Comparison of ENCODE assay signal across 8 cellular contexts in genomic region chr10:132836832-132837540, GRCh38. TPM values are rescaled to one million over a fixed set of nuclear protein-coding genes. Genes with fewer than 3 reads are reported as not detected.
DNase-seq lines count a peak whose midpoint lies in the region; TF ChIP-seq lines count a peak whose summit lies in the region.

No MANE protein-coding gene starts in this region.

- H4K20me1 ChIP-seq in smooth muscle cell (ENCODE audit: low read depth): no peaks in the 10 kb centered on the region

- no peak overlapping the region for H3K4me2 ChIP-seq in smooth muscle cell

- no peaks in the 10 kb centered on the region for H3K27me3 Mint-ChIP-seq in activated T-helper 2 cell treated with anti-CD3 and anti-CD28 coated beads, Interferon-gamma antibody, Interleukin-2, Interleukin-4, amounts not matched to agents 10 μg/mL and 5 μg/mL and 100 μg/mL, durations not matched to agents 14 hours and 24 hours and 36 hours (ENCODE audit: low read depth)

- H3K4me3 Mint-ChIP-seq in activated T-helper 2 cell treated with anti-CD3 and anti-CD28 coated beads, Interferon-gamma antibody, Interleukin-2, Interleukin-4, amounts not matched to agents 10 μg/mL and 5 μg/mL and 100 μg/mL, durations not matched to agents 14 hours and 24 hours and 36 hours (ENCODE audit: low read depth): no peak overlapping the region

- no peaks in the 10 kb centered on the region for H3K79me2 ChIP-seq in smooth muscle cell (ENCODE audit: low read depth)

- H3K36me3 ChIP-seq in smooth muscle cell (ENCODE audit: low read depth): no peaks in the 10 kb centered on the region

- intact Hi-C loops in activated T-helper 2 cell treated with anti-CD3 and anti-CD28 coated beads, Interferon-gamma antibody, Interleukin-2, Interleukin-4, amounts not matched to agents 10 μg/mL and 5 μg/mL and 100 μg/mL, durations not matched to agents 14 hours and 24 hours and 36 hours (cut with micrococcal nuclease): no loop called here

- H3K4me1 Mint-ChIP-seq in activated T-helper 2 cell treated with anti-CD3 and anti-CD28 coated beads, Interferon-gamma antibody, Interleukin-2, Interleukin-4, amounts not matched to agents 10 μg/mL and 5 μg/mL and 100 μg/mL, durations not matched to agents 14 hours and 24 hours and 36 hours (ENCODE audit: low read depth): no peaks in the 10 kb centered on the region

- H3F3A ChIP-seq in smooth muscle cell (ENCODE audit: low read depth): no peaks in the 10 kb centered on the region

- no peaks in the 10 kb centered on the region for H3K9me3 ChIP-seq in smooth muscle cell (replicated peaks; ENCODE audit: low read depth)

- H3K36me3 Mint-ChIP-seq in activated T-helper 2 cell treated with anti-CD3 and anti-CD28 coated beads, Interferon-gamma antibody, Interleukin-2, Interleukin-4, amounts not matched to agents 10 μg/mL and 5 μg/mL and 100 μg/mL, durations not matched to agents 14 hours and 24 hours and 36 hours (ENCODE audit: low read depth): no peaks in the 10 kb centered on the region

- H3K9me3 Mint-ChIP-seq in activated T-helper 2 cell treated with anti-CD3 and anti-CD28 coated beads, Interferon-gamma antibody, Interleukin-2, Interleukin-4, amounts not matched to agents 10 μg/mL and 5 μg/mL and 100 μg/mL, durations not matched to agents 14 hours and 24 hours and 36 hours: peaks cover 2% of the 10 kb centered on the region

- CTCF ChIA-PET in GM10248 (lab: Yijun Ruan, JAX): no interaction called here

- H3K27ac Mint-ChIP-seq in activated T-helper 2 cell treated with anti-CD3 and anti-CD28 coated beads, Interferon-gamma antibody, Interleukin-2, Interleukin-4, amounts not matched to agents 10 μg/mL and 5 μg/mL and 100 μg/mL, durations not matched to agents 14 hours and 24 hours and 36 hours: no peak overlapping the region

- no peaks in the 10 kb centered on the region for H3K4me1 ChIP-seq in smooth muscle cell (ENCODE audit: low read depth)

- H3K27ac ChIP-seq in smooth muscle cell (ENCODE audit: low read depth): no peak overlapping the region

- POLR2A ChIA-PET in GM10248 (lab: Yijun Ruan, JAX): no interaction called here

- no peak overlapping the region for H3K4me3 ChIP-seq in smooth muscle cell

- H2AFZ ChIP-seq in smooth muscle cell (ENCODE audit: low read depth): no peak overlapping the region

- no peak overlapping the region for H3K9ac ChIP-seq in smooth muscle cell (ENCODE audit: low read depth)

- DNase-seq in 8988T (peak; percentile 84), GM10248 (ENCODE audit: extremely low spot score) (peak; percentile 78), RPMI7951 (ENCODE audit: low read depth) (peak; percentile 7), astrocyte of the hippocampus (ENCODE audit: low read depth, low spot score) (peak; percentile 53), iPS-NIHi11 (ENCODE audit: low spot score) (peak; percentile 95), smooth muscle cell (lab: John Stamatoyannopoulos, UW; ENCODE audit: unreplicated experiment) (peak; percentile 14), SHP77 treated with DMSO at 0.1 percent for 48 hours (lab: John Stamatoyannopoulos, UW) (no peak)
- DNase-seq in activated T-helper 2 cell treated with anti-CD3 and anti-CD28 coated beads, Interferon-gamma antibody, Interleukin-2, Interleukin-4, amounts not matched to agents 10 μg/mL and 5 μg/mL and 100 μg/mL, durations not matched to agents 14 hours and 24 hours and 36 hours (ENCODE audit: low spot score): no peak

- peaks cover under 1% of the 10 kb centered on the region for H3K27me3 ChIP-seq in smooth muscle cell (ENCODE audit: low read depth)

- WGBS in smooth muscle cell (ENCODE audit: low lambda C conversion rate): 50% methylated on average over 34 of the region's 34 CpGs

- TF ChIP-seq CTCF in GM10248 (IDR thresholded peaks at IDR 0.05; ENCODE audit: control extremely low read depth, extremely low read depth, low read depth, missing control alignments) (peak; percentile 80), smooth muscle cell (IDR thresholded peaks at IDR 0.05; ENCODE audit: borderline replicate concordance, insufficient read depth, poor library complexity, severe bottlenecking) (peak; percentile 97)

RNA-seq across cellular contexts. Expression of gene NKX6-2, which starts 51.0 kb away (rescaled TPM):
- not detected in 2 replicates for total RNA-seq in RPMI7951 (2014; rRNA removed; shearing (Covaris generic))
- total RNA-seq in smooth muscle cell: not detected in 2 replicates
- 8.1 and 12.7 TPM in 2 replicates for polyA plus RNA-seq in smooth muscle cell
- not detected in 2 replicates for total RNA-seq in activated T-helper 2 cell treated with anti-CD3 and anti-CD28 coated beads, Interferon-gamma antibody, Interleukin-2, Interleukin-4, amounts not matched to agents 10 μg/mL and 5 μg/mL and 100 μg/mL, durations not matched to agents 14 hours and 24 hours and 36 hours

Comparison
In these comparisons a context has a peak if more than half of its experiments do, and no peak if none do; other contexts are left out.
1. DNase-seq: peak in 8988T (single experiment), GM10248 (single experiment), RPMI7951 (single experiment), astrocyte of the hippocampus (single experiment), iPS-NIHi11 (single experiment) and smooth muscle cell (single experiment); none in SHP77 treated with DMSO at 0.1 percent for 48 hours (single experiment) and activated T-helper 2 cell treated with anti-CD3 and anti-CD28 coated beads, Interferon-gamma antibody, Interleukin-2, Interleukin-4, amounts not matched to agents 10 μg/mL and 5 μg/mL and 100 μg/mL, durations not matched to agents 14 hours and 24 hours and 36 hours (single experiment).